Comparison of ENCODE assay signal across 8 cellular contexts in genomic region chr1:220810179-220810653, GRCh38. TPM values are rescaled to one million over a fixed set of nuclear protein-coding genes. Genes with fewer than 3 reads are reported as not detected.
DNase-seq lines count a peak whose midpoint lies in the region; ATAC-seq and TF ChIP-seq lines count a peak whose summit lies in the region.

No MANE protein-coding gene starts in this region.

- H3K4me3 ChIP-seq in epithelial cell of esophagus (ENCODE audit: low read length): peak overlapping the region; percentile 21

- no peaks in the 10 kb centered on the region for H3K36me3 Mint-ChIP-seq in naive B cell

- H3K4me1 Mint-ChIP-seq in naive B cell: peaks cover 7 to 10% (median 7%) of the 10 kb centered on the region in 3 donors

- peak; percentile 94 for TF ChIP-seq CTCF in epithelial cell of esophagus (IDR thresholded peaks at IDR 0.05; ENCODE audit: insufficient read depth, low read depth, low read length, missing control alignments)

- H3K27ac Mint-ChIP-seq in naive B cell: peak overlapping the region in 1 of 6 donors; percentile 9

- peaks cover 9 to 42% (median 36%) of the 10 kb centered on the region in 3 donors for H3K27me3 Mint-ChIP-seq in naive B cell

- H3K4me3 Mint-ChIP-seq in naive B cell: peak overlapping the region in 7 of 8 donors; percentile 62 to 84 (median 75)

- no peaks in the 10 kb centered on the region for H3K9me3 Mint-ChIP-seq in naive B cell

- peak; percentile 70 for DNase-seq in Ammon's horn (ENCODE audit: low spot score)
- peak; percentile 74 for DNase-seq in NCI-H82 (lab: John Stamatoyannopoulos, UW)
- peak; percentile 82 for DNase-seq in activated CD8-positive, alpha-beta memory T cell treated with anti-CD3 and anti-CD28 coated beads for 24 hours
- peak; percentile 78 for DNase-seq in epithelial cell of esophagus (ENCODE audit: low read depth)
- peak; percentile 64 for DNase-seq in naive B cell
- DNase-seq in stimulated activated CD8-positive, alpha-beta memory T cell treated with anti-CD3 and anti-CD28 coated beads, Interleukin-7, amount 100 ng/mL, for 24 hours (ENCODE audit: low read depth): peak; percentile 50

- peak; percentile 79 for ATAC-seq in GM18873 (IDR thresholded peaks at IDR 0.05; ENCODE audit: low FRiP score, unreplicated experiment)
- peak; percentile 95 for ATAC-seq in HG03139 (IDR thresholded peaks at IDR 0.05; ENCODE audit: unreplicated experiment)
- peak; percentile 85 to 92 for ATAC-seq in naive B cell (ENCODE audit: low read depth in 2 of 2)

RNA-seq across cellular contexts. Expression of gene MTARC1, which starts 23.5 kb away (rescaled TPM):
- polyA plus RNA-seq in naive B cell (ENCODE audit: low read depth in 6 of 6): under 1 TPM in 4 of 6 donors, not detected in 2; 0.19 to 0.91 (median 0.32) TPM

Comparison
In these comparisons a context has a peak if more than half of its experiments do, and no peak if none do; other contexts are left out.
1. Peak in every context shown above with its lines: DNase-seq, ATAC-seq and H3K4me3 ChIP-seq.